Comparison of ENCODE assay signal across 8 cellular contexts in genomic region chr4:155796031-155796430, GRCh38. TPM values are rescaled to one million over a fixed set of nuclear protein-coding genes. Genes with fewer than 3 reads are reported as not detected.
A peak's percentile ranks its signal among the peaks of the same experiment; 100 is the strongest.
DNase-seq lines count a peak whose midpoint lies in the region; ATAC-seq and TF ChIP-seq lines count a peak whose summit lies in the region.

No MANE protein-coding gene starts in this region.

- H3F3A ChIP-seq in PC-3 (ENCODE audit: low read length, unreplicated experiment), result no peaks in the 10 kb centered on the region

- POLR2A ChIA-PET in PC-3 (lab: Charles Lee; ENCODE audit: unreplicated experiment), result no interaction called here
- POLR2A ChIA-PET in CD8-positive, alpha-beta T cell (lab: Charles Lee), result no interaction called here

- CTCF ChIA-PET in PC-3 (lab: Charles Lee), result interaction anchor here (0.6 kb wide), 1 partner anchor 518 kb away, joined by 3 read pairs; no protein-coding TSS in a partner anchor
- CTCF ChIA-PET in CD8-positive, alpha-beta T cell (lab: Charles Lee), result no interaction called here

- H3K36me3 ChIP-seq in PC-3 (ENCODE audit: low read depth, low read length) (no peaks in the 10 kb centered on the region), kidney epithelial cell (ENCODE audit: control insufficient read depth, insufficient read depth, low read length) (no peaks in the 10 kb centered on the region)
- H3K36me3 ChIP-seq in CD8-positive, alpha-beta T cell (ENCODE audit: insufficient read depth, low read length), result no peaks in the 10 kb centered on the region

- ATAC-seq in HG02610 (IDR thresholded peaks at IDR 0.05; ENCODE audit: unreplicated experiment), result peak; percentile 58
- peak; percentile 81 for ATAC-seq in PC-3
- no peak for ATAC-seq in CD8-positive, alpha-beta T cell

- H3K27me3 ChIP-seq in PC-3 (ENCODE audit: low read length) (no peaks in the 10 kb centered on the region), kidney epithelial cell (ENCODE audit: control insufficient read depth, insufficient read depth, low read length) (no peaks in the 10 kb centered on the region)
- no peaks in the 10 kb centered on the region for H3K27me3 ChIP-seq in CD8-positive, alpha-beta T cell (ENCODE audit: insufficient read depth, low read length)

- H3K4me1 ChIP-seq in PC-3 (ENCODE audit: insufficient read depth, low read length), result no peaks in the 10 kb centered on the region
- H3K4me1 ChIP-seq in CD8-positive, alpha-beta T cell (ENCODE audit: insufficient read depth, low read length), result no peaks in the 10 kb centered on the region

- no peaks in the 10 kb centered on the region for H3K4me1 Mint-ChIP-seq in CD8-positive, alpha-beta T cell (ENCODE audit: low read depth)

- H3K9me3 Mint-ChIP-seq in CD8-positive, alpha-beta T cell, result no peaks in the 10 kb centered on the region

- H3K4me2 ChIP-seq in PC-3 (ENCODE audit: low read length), result no peak overlapping the region

- H3K9ac ChIP-seq in PC-3 (ENCODE audit: low read length), result no peak overlapping the region

- BruUV-seq in PC-3 (replicated peaks; lab: Mats Ljungman, UMichigan), result no TSS peak

- H3K27me3 Mint-ChIP-seq in CD8-positive, alpha-beta T cell (ENCODE audit: low read depth), result no peaks in the 10 kb centered on the region

- no peaks in the 10 kb centered on the region for H4K20me1 ChIP-seq in PC-3 (ENCODE audit: low read length)

- H3K9me3 ChIP-seq in PC-3 (ENCODE audit: low read length), result no peaks in the 10 kb centered on the region
- H3K9me3 ChIP-seq in CD8-positive, alpha-beta T cell (ENCODE audit: low read length), result no peaks in the 10 kb centered on the region

- TF ChIP-seq CTCF in PC-3 (conservative IDR thresholded peaks at IDR 0.05; ENCODE audit: low read depth, low read length) (peak; percentile 61), kidney epithelial cell (IDR thresholded peaks at IDR 0.05; ENCODE audit: insufficient read depth, low read length, poor library complexity, severe bottlenecking) (peak; percentile 40)
- TF ChIP-seq CTCF in CD8-positive, alpha-beta T cell (IDR thresholded peaks at IDR 0.05), result no peak

- H3K4me3 ChIP-seq in PC-3 (ENCODE audit: low read length) (no peak overlapping the region), kidney epithelial cell (ENCODE audit: low read depth, low read length) (no peak overlapping the region)
- H3K4me3 ChIP-seq in CD8-positive, alpha-beta T cell (ENCODE audit: low read depth, low read length), result no peak overlapping the region

- no peak overlapping the region for H3K4me3 Mint-ChIP-seq in CD8-positive, alpha-beta T cell

- no peaks in the 10 kb centered on the region for H3K36me3 Mint-ChIP-seq in CD8-positive, alpha-beta T cell

- no peak overlapping the region for H3K27ac ChIP-seq in PC-3 (ENCODE audit: low read length)
- no peak overlapping the region for H3K27ac ChIP-seq in CD8-positive, alpha-beta T cell (ENCODE audit: low read depth, low read length)

- intact Hi-C loops in PC-3 (cut with micrococcal nuclease), result no loop called here
- intact Hi-C loops in CD8-positive, alpha-beta T cell (cut with DNase I, micrococcal nuclease), result no loop called here

- no peak overlapping the region for H3K27ac Mint-ChIP-seq in CD8-positive, alpha-beta T cell

- no peaks in the 10 kb centered on the region for H3K9me2 ChIP-seq in PC-3 (replicated peaks; ENCODE audit: low read length)

- DNase-seq in DMS53 (lab: John Stamatoyannopoulos, UW), result peak; percentile 35
- no peak for DNase-seq in DMS53 treated with DMSO at 0.1 percent for 48 hours (lab: John Stamatoyannopoulos, UW; ENCODE audit: unreplicated experiment)
- peak; percentile 56 for DNase-seq in PC-3
- no peak for DNase-seq in kidney epithelial cell (ENCODE audit: low read depth)
- no peak for DNase-seq in NCI-H2029 treated with DMSO at 0.1 percent for 48 hours (lab: John Stamatoyannopoulos, UW)
- no peak for DNase-seq in activated effector memory CD4-positive, alpha-beta T cell treated with anti-CD3 and anti-CD28 coated beads, Interleukin-2, amount 50 U/mL, for 16 hours
- DNase-seq in CD8-positive, alpha-beta T cell, result no peak

- H3K79me2 ChIP-seq in PC-3 (ENCODE audit: low read length), result no peaks in the 10 kb centered on the region

- H2AFZ ChIP-seq in PC-3 (ENCODE audit: low read length), result no peak overlapping the region; the same call in 1 of the 2 replicates

RNA-seq across cellular contexts. Expression of gene GUCY1B1, which starts 37.2 kb away (rescaled TPM):
- total RNA-seq in PC-3 (2014; rRNA removed) (3.1 and 4.4 TPM in 2 replicates), kidney epithelial cell (1.7 and 2.8 TPM in 2 replicates)
- total RNA-seq in CD8-positive, alpha-beta T cell, result not detected

Comparison
In these comparisons a context has a peak if more than half of its experiments do, and no peak if none do; other contexts are left out.
1. DNase-seq: peak in DMS53 (single experiment) and PC-3 (single experiment); none in DMS53 treated with DMSO at 0.1 percent for 48 hours (single experiment), kidney epithelial cell (single experiment), NCI-H2029 treated with DMSO at 0.1 percent for 48 hours (single experiment), activated effector memory CD4-positive, alpha-beta T cell treated with anti-CD3 and anti-CD28 coated beads, Interleukin-2, amount 50 U/mL, for 16 hours (single experiment) and CD8-positive, alpha-beta T cell (0 of 7).